Comparison of ENCODE assay signal across 9 cellular contexts in genomic region chr1:28456078-28456477, GRCh38. TPM values are rescaled to one million over a fixed set of nuclear protein-coding genes. Genes with fewer than 3 reads are reported as not detected.
DNase-seq lines count a peak whose midpoint lies in the region; ATAC-seq and TF ChIP-seq lines count a peak whose summit lies in the region.
"Had no signal": no experiment of that assay in that cellular context is flagged by ENCODE, and none has a peak within 500 bp of the region (broad histone marks: within the 10 kb centered on the region; RNA-seq: fewer than 3 reads in every experiment).

No MANE protein-coding gene starts in this region.

- peaks cover 16% of the 10 kb centered on the region for H3K4me1 Mint-ChIP-seq in activated naive CD8-positive, alpha-beta T cell treated with anti-CD3 and anti-CD28 coated beads, Interleukin-2, amount 10 ng/mL, durations not matched to agents 7 days and 5 days

- peak overlapping the region; percentile 58 for H3K27ac Mint-ChIP-seq in activated naive CD8-positive, alpha-beta T cell treated with anti-CD3 and anti-CD28 coated beads, Interleukin-2, amount 10 ng/mL, durations not matched to agents 7 days and 5 days

- H3K27ac ChIP-seq in Peyer's patch = no peak overlapping the region

- H3K9me3 ChIP-seq in Peyer's patch = no peaks in the 10 kb centered on the region

- H3K27me3 Mint-ChIP-seq in activated naive CD8-positive, alpha-beta T cell treated with anti-CD3 and anti-CD28 coated beads, Interleukin-2, amount 10 ng/mL, durations not matched to agents 7 days and 5 days = no peaks in the 10 kb centered on the region

- H3K4me3 Mint-ChIP-seq in activated naive CD8-positive, alpha-beta T cell treated with anti-CD3 and anti-CD28 coated beads, Interleukin-2, amount 10 ng/mL, durations not matched to agents 7 days and 5 days = peak overlapping the region; percentile 2

- TF ChIP-seq POLR2A in Peyer's patch (IDR thresholded peaks at IDR 0.05) = no peak

- DNase-seq in COLO829 (ENCODE audit: low spot score) (peak; percentile 37), KG1 (lab: John Stamatoyannopoulos, UW) (peak; percentile 62), lung microvascular endothelial cell (ENCODE audit: low read depth in 2 of 2) (peak; percentile 90 to 91), NCI-H146 (lab: John Stamatoyannopoulos, UW) (no peak), Peyer's patch (no peak)
- DNase-seq in activated naive CD8-positive, alpha-beta T cell treated with anti-CD3 and anti-CD28 coated beads, Interleukin-2, amount 10 ng/mL, durations not matched to agents 7 days and 5 days = no peak
- DNase-seq in activated CD4-positive, CD25-positive, alpha-beta regulatory T cell treated with anti-CD3 and anti-CD28 coated beads, Interleukin-2, amount 50 U/mL, for 72 hours = no peak
- DNase-seq: glutamatergic neuron had no signal

- ATAC-seq in activated naive CD8-positive, alpha-beta T cell treated with anti-CD3 and anti-CD28 coated beads, Interleukin-2, amount 10 ng/mL, durations not matched to agents 7 days and 5 days (ENCODE audit: low read depth) = peak; percentile 81
- no peak for ATAC-seq in GM19324 (IDR thresholded peaks at IDR 0.05; ENCODE audit: low FRiP score, unreplicated experiment)

- POLR2A ChIA-PET in activated naive CD8-positive, alpha-beta T cell treated with anti-CD3 and anti-CD28 coated beads, Interleukin-2, amount 10 ng/mL, durations not matched to agents 7 days and 5 days (lab: Charles Lee) = no interaction called here

- peaks cover 0 to 16% (median 0%) of the 10 kb centered on the region in 3 donors for H3K36me3 ChIP-seq in Peyer's patch

- no peaks in the 10 kb centered on the region for H3K4me1 ChIP-seq in Peyer's patch

- no peak for TF ChIP-seq CTCF in Peyer's patch (IDR thresholded peaks at IDR 0.05)

- H3K9me3 Mint-ChIP-seq in activated naive CD8-positive, alpha-beta T cell treated with anti-CD3 and anti-CD28 coated beads, Interleukin-2, amount 10 ng/mL, durations not matched to agents 7 days and 5 days = no peaks in the 10 kb centered on the region

- H3K4me3 ChIP-seq in Peyer's patch = no peak overlapping the region

- H3K36me3 Mint-ChIP-seq in activated naive CD8-positive, alpha-beta T cell treated with anti-CD3 and anti-CD28 coated beads, Interleukin-2, amount 10 ng/mL, durations not matched to agents 7 days and 5 days = peaks cover 12% of the 10 kb centered on the region

- no peaks in the 10 kb centered on the region for H3K27me3 ChIP-seq in Peyer's patch

RNA-seq across cellular contexts. Expression of gene RCC1, which starts 49.8 kb away (rescaled TPM):
- total RNA-seq in activated naive CD8-positive, alpha-beta T cell treated with anti-CD3 and anti-CD28 coated beads, Interleukin-2, amount 10 ng/mL, durations not matched to agents 7 days and 5 days = 10 to 100 TPM; 46.2 to 51.7 TPM
- total RNA-seq in lung microvascular endothelial cell (40.1 and 46.6 TPM in 2 replicates), Peyer's patch (10 to 100 TPM; 18.2 to 66.8 (median 25.8) TPM)

Comparison
In these comparisons a context has a peak if more than half of its experiments do, and no peak if none do; other contexts are left out.
1. DNase-seq: peak in COLO829 (single experiment), KG1 (single experiment) and lung microvascular endothelial cell (2 of 2); none in activated naive CD8-positive, alpha-beta T cell treated with anti-CD3 and anti-CD28 coated beads, Interleukin-2, amount 10 ng/mL, durations not matched to agents 7 days and 5 days (single experiment), NCI-H146 (single experiment), Peyer's patch (0 of 3) and activated CD4-positive, CD25-positive, alpha-beta regulatory T cell treated with anti-CD3 and anti-CD28 coated beads, Interleukin-2, amount 50 U/mL, for 72 hours (single experiment).